ENCODE assay signal across 27 cellular contexts in the genomic region with DNA sequence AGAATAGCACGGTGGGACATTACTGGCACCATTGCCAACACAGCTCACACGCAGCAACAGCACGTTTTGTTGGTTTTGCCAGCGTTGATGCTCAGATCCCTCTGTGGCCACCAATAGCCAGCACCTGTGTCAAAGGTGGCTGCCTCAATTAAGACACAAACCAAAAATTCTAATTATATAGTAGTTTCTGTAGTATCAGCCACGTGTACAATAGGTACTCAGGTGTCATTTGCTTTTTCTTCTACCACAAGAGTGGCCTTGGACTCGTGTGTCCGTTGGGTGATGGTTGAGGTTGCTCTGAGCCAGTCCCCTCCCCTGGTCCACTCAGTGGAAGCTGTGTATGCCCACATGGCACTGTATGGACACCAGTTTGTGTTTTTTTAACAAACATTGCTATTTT.
"Had no signal": no experiment of that assay in that cellular context is flagged by ENCODE, and none has a peak within 500 bp of the region (broad histone marks: within the 10 kb centered on the region; RNA-seq: fewer than 3 reads in every experiment).

No MANE protein-coding gene starts in this region.

- DNase-seq: activated B cell treated with CpG ODN at 0.5 μM for 24 hours; activated CD4-positive, alpha-beta T cell treated with anti-CD3 and anti-CD28 coated beads for 48 hours; activated CD4-positive, alpha-beta T cell treated with anti-CD3 and anti-CD28 coated beads, Interleukin-2, amount 50 U/mL, for 1 hour; activated CD4-positive, alpha-beta T cell treated with anti-CD3 and anti-CD28 coated beads, Interleukin-2, amount 50 U/mL, for 48 hours; activated CD8-positive, alpha-beta memory T cell treated with anti-CD3 and anti-CD28 coated beads for 24 hours; activated CD8-positive, alpha-beta T cell treated with anti-CD3 and anti-CD28 coated beads for 36 hours; activated effector memory CD4-positive, alpha-beta T cell treated with anti-CD3 and anti-CD28 coated beads, Interleukin-2, amount 50 U/mL, for 16 hours; activated naive CD4-positive, alpha-beta T cell treated with anti-CD3 and anti-CD28 coated beads for 36 hours; activated naive CD8-positive, alpha-beta T cell treated with anti-CD3 and anti-CD28 coated beads for 36 hours; activated naive CD8-positive, alpha-beta T cell treated with anti-CD3 and anti-CD28 coated beads, Interleukin-2, amount 50 U/mL, for 24 hours; activated T-cell treated with anti-CD3 and anti-CD28 coated beads, Interleukin-2, amount 50 U/mL, for 4 hours; adrenal gland; amygdala; aorta; body of pancreas; caudate nucleus; colonic mucosa; effector CD8-positive, alpha-beta T cell; foreskin fibroblast; head of caudate nucleus; hippocampal formation; T1000; WERI-Rb-1 had no signal

- H3K4me3 ChIP-seq: adrenal gland, body of pancreas, colonic mucosa had no signal

- H3K27me3 ChIP-seq: adrenal gland, body of pancreas, colonic mucosa had no signal

- H3K27ac ChIP-seq: adrenal gland, body of pancreas, colonic mucosa, epithelial cell of prostate, WERI-Rb-1 had no signal

- H3K9me3 ChIP-seq: adrenal gland, colonic mucosa had no signal

- FAIRE-seq: endometrium, endothelial cell of umbilical vein, frontal cortex had no signal

- H3K36me3 ChIP-seq: adrenal gland, colonic mucosa, WERI-Rb-1 had no signal

- H3K4me1 ChIP-seq: body of pancreas, colonic mucosa had no signal
